ENCODE assay signal across 1 cellular context in the genomic region with DNA sequence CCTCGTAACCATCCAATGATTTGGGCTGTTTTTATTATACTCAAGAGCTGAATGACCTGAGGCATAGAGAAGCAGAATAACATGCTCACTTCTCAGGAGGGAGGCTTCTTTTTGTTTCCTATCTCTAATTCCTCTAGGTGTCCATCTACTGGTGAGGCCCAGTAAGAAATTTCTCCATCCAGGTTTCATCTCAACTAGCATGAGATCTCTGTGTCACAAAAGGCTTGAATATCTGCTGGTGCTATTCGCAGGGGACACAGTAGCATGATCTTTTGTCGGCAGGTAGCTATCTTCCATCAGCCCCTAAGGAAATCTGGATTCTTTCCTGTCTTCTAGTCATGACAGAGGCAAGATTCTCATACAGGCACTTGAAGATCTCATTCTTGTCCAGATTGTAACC.
TF ChIP-seq lines count a peak whose summit lies in the region.

No MANE protein-coding gene starts in this region.

TF ChIP-seq in A549, 52 proteins besides CTCF, POLR2A, EP300 and RAD21 (continued from another document):
- TF ChIP-seq, protein P1, sequence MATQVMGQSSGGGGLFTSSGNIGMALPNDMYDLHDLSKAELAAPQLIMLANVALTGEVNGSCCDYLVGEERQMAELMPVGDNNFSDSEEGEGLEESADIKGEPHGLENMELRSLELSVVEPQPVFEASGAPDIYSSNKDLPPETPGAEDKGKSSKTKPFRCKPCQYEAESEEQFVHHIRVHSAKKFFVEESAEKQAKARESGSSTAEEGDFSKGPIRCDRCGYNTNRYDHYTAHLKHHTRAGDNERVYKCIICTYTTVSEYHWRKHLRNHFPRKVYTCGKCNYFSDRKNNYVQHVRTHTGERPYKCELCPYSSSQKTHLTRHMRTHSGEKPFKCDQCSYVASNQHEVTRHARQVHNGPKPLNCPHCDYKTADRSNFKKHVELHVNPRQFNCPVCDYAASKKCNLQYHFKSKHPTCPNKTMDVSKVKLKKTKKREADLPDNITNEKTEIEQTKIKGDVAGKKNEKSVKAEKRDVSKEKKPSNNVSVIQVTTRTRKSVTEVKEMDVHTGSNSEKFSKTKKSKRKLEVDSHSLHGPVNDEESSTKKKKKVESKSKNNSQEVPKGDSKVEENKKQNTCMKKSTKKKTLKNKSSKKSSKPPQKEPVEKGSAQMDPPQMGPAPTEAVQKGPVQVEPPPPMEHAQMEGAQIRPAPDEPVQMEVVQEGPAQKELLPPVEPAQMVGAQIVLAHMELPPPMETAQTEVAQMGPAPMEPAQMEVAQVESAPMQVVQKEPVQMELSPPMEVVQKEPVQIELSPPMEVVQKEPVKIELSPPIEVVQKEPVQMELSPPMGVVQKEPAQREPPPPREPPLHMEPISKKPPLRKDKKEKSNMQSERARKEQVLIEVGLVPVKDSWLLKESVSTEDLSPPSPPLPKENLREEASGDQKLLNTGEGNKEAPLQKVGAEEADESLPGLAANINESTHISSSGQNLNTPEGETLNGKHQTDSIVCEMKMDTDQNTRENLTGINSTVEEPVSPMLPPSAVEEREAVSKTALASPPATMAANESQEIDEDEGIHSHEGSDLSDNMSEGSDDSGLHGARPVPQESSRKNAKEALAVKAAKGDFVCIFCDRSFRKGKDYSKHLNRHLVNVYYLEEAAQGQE (IDR thresholded peaks at IDR 0.05): no peak
- TF ChIP-seq MYC (IDR thresholded peaks at IDR 0.05; ENCODE audit: borderline replicate concordance, low read length) (no peak), HOXB13 (CRISPR knock-in tag; IDR thresholded peaks at IDR 0.05; ENCODE audit: low read depth) (no peak)
